In genomic region chr12:56683-57346, GRCh38 we compare ENCODE assay signal across 1 cellular context.
TF ChIP-seq lines count a peak whose summit lies in the region.

No MANE protein-coding gene starts in this region.

TF ChIP-seq in K562, 482 proteins besides CTCF, POLR2A, EP300 and RAD21 (continued from another document and continues in another):
- no peak for TF ChIP-seq ZNF407 (IDR thresholded peaks at IDR 0.05; ENCODE audit: low read depth)
- no peak for TF ChIP-seq CBFA2T2 (conservative IDR thresholded peaks at IDR 0.05)
- TF ChIP-seq PRMT5 (CRISPR knock-in tag; IDR thresholded peaks at IDR 0.05): no peak
- no peak for TF ChIP-seq PKNOX1 (IDR thresholded peaks at IDR 0.05)
- TF ChIP-seq IRF2 (CRISPR knock-in tag; IDR thresholded peaks at IDR 0.05): no peak
- no peak for TF ChIP-seq XRCC4 (IDR thresholded peaks at IDR 0.05; ENCODE audit: extremely low read depth, insufficient read depth, insufficient read length)
- TF ChIP-seq ZSCAN29 (IDR thresholded peaks at IDR 0.05): no peak
- TF ChIP-seq DNMT1 (IDR thresholded peaks at IDR 0.05): no peak
- no peak for TF ChIP-seq NFIX (CRISPR knock-in tag; IDR thresholded peaks at IDR 0.05; ENCODE audit: low read depth)
- TF ChIP-seq TAF1 (IDR thresholded peaks at IDR 0.05; ENCODE audit: control insufficient read depth, extremely low read depth, insufficient read depth, low read length, severe bottlenecking): no peak
- no peak for TF ChIP-seq ZFX (CRISPR knock-in tag; IDR thresholded peaks at IDR 0.05)
- no peak for TF ChIP-seq GTF3C2 (IDR thresholded peaks at IDR 0.05; ENCODE audit: borderline replicate concordance, extremely low read depth, insufficient read length)
- peak; percentile 44 for TF ChIP-seq MEIS2 (IDR thresholded peaks at IDR 0.05; ENCODE audit: partially characterized antibody)
- no peak for TF ChIP-seq ZNF165 (CRISPR knock-in tag; IDR thresholded peaks at IDR 0.05; ENCODE audit: borderline replicate concordance)
- TF ChIP-seq CEBPB (tag; IDR thresholded peaks at IDR 0.05): no peak
- no peak for TF ChIP-seq HDAC1 (IDR thresholded peaks at IDR 0.05)
- no peak for TF ChIP-seq EZH2 (IDR thresholded peaks at IDR 0.05; ENCODE audit: borderline replicate concordance, low read depth, low read length)
- TF ChIP-seq CREM (IDR thresholded peaks at IDR 0.05; ENCODE audit: low read depth): no peak
- no peak for TF ChIP-seq NCOA2 (IDR thresholded peaks at IDR 0.05; ENCODE audit: partially characterized antibody in 2 of 2)
- 0 out of 2 replicates have a peak, but pooled peaks have one; percentile 14 for TF ChIP-seq L3MBTL2 (IDR thresholded peaks at IDR 0.05)
- no peak for TF ChIP-seq ZNF318 (IDR thresholded peaks at IDR 0.05; ENCODE audit: borderline replicate concordance in 1 of 2, low read depth in 1 of 2)
- TF ChIP-seq NONO (IDR thresholded peaks at IDR 0.05; ENCODE audit: low read depth in 2 of 2, low read length in 1 of 2): no peak
- no peak for TF ChIP-seq MCM7 (IDR thresholded peaks at IDR 0.05)
- no peak for TF ChIP-seq SOX6 (IDR thresholded peaks at IDR 0.05)
- TF ChIP-seq ASH1L (IDR thresholded peaks at IDR 0.05; ENCODE audit: borderline replicate concordance, low read depth, partially characterized antibody): no peak
- TF ChIP-seq SP1 (CRISPR knock-in tag; IDR thresholded peaks at IDR 0.05): no peak
- TF ChIP-seq ZBTB5 (IDR thresholded peaks at IDR 0.05): no peak
